35 cellular contexts compared by ENCODE assay signal in genomic region chr2:5052905-5053304, GRCh38.
"Had no signal": no experiment of that assay in that cellular context is flagged by ENCODE, and none has a peak within 500 bp of the region (broad histone marks: within the 10 kb centered on the region; RNA-seq: fewer than 3 reads in every experiment).

No MANE protein-coding gene starts in this region.

- H3K27me3 ChIP-seq: MG63 had no signal

- DNase-seq: Karpas-422, Kasumi-1, MG63, MM.1S, MV-4-11, NCI-H1048, NCI-H1092, NCI-H1092 treated with DMSO at 0.1 percent for 48 hours, NCI-H1105, NCI-H1105 treated with DMSO at 0.1 percent for 48 hours, NCI-H1417, NCI-H1417 treated with DMSO at 0.1 percent for 48 hours, NCI-H1436, NCI-H1436 treated with DMSO at 0.1 percent for 48 hours, NCI-H146, NCI-H1694, NCI-H1694 treated with DMSO at 0.1 percent for 48 hours, NCI-H187, NCI-H187 treated with DMSO at 0.1 percent for 48 hours, NCI-H1930, NCI-H2029, NCI-H2029 treated with DMSO at 0.1 percent for 48 hours, NCI-H2081, NCI-H2081 treated with DMSO at 0.1 percent for 48 hours, NCI-H2107, NCI-H2171, NCI-H2171 treated with DMSO at 0.1 percent for 48 hours, NCI-H2227 treated with DMSO at 0.1 percent for 48 hours, NCI-H226, NCI-H345, NCI-H446, NCI-H446 treated with DMSO at 0.1 percent for 48 hours, NCI-H510A, NCI-H510A treated with DMSO at 0.1 percent for 48 hours, NCI-H524 had no signal

- H3K9me3 ChIP-seq: MG63 had no signal

- H3K4me3 ChIP-seq: MG63 had no signal

- H3K36me3 ChIP-seq: MG63 had no signal
